9 cellular contexts compared by ENCODE assay signal in the genomic region with DNA sequence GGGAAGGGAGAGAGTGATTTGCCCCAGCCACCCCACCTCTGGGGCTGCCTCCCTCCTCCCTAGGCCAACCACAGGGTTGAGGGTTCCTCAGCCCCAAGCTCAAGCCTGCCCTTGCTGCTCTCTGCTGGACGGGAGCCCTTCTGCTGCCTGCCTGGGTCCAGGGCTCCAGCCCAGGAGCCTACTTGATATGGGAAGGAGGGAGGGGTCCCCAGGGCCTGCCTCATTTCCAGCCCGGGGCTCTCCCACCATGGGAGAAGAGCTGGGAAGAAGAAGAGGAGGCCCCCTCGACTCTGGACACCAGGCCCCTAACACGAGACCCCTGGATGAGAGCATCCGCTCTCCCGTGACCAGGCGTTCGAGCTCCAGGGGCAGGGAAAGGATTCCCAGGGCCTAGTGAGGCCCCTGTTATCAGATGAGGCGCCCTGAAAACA. TPM values are rescaled to one million over a fixed set of nuclear protein-coding genes. Genes with fewer than 3 reads are reported as not detected.
DNase-seq lines count a peak whose midpoint lies in the region; ATAC-seq, FAIRE-seq and TF ChIP-seq lines count a peak whose summit lies in the region.
"Had no signal": no experiment of that assay in that cellular context is flagged by ENCODE, and none has a peak within 500 bp of the region (broad histone marks: within the 10 kb centered on the region; RNA-seq: fewer than 3 reads in every experiment).

No MANE protein-coding gene starts in this region.

- peak; percentile 10 for ATAC-seq in HG02642 (IDR thresholded peaks at IDR 0.05; ENCODE audit: poor library complexity, unreplicated experiment)
- ATAC-seq in omental fat pad (ENCODE audit: low FRiP score): no peak

- H3K4me1 ChIP-seq in adrenal gland (replicated peaks in 1 of 2) (peaks cover 0 to 19% of the 10 kb centered on the region in 2 donors), iPS-15b (ENCODE audit: control insufficient read depth, insufficient read depth, low read length) (peaks cover 14% of the 10 kb centered on the region), small intestine (ENCODE audit: control insufficient read depth in 2 of 2, insufficient read depth in 1 of 2, low read depth in 1 of 2, low read length in 1 of 2) (peaks cover 0 to 2% of the 10 kb centered on the region in 2 donors)

- TF ChIP-seq CTCF in adrenal gland (IDR thresholded peaks at IDR 0.05) (no peak), omental fat pad (IDR thresholded peaks at IDR 0.05) (no peak)

- DNase-seq in adrenal gland (no peak), small intestine (no peak), EL (no peak), NCI-H2227 treated with DMSO at 0.1 percent for 48 hours (lab: John Stamatoyannopoulos, UW) (no peak), omental fat pad (ENCODE audit: low spot score) (no peak)
- no peak for DNase-seq in activated CD4-positive, CD25-positive, alpha-beta regulatory T cell treated with anti-CD3 and anti-CD28 coated beads, Interleukin-2, amount 50 U/mL, for 72 hours
- DNase-seq: cerebellar nuclear complex had no signal

- peak overlapping the region in 1 of 4 donors; percentile 38 for H3K4me3 ChIP-seq in adrenal gland
- peak overlapping the region; percentile 78 for H3K4me3 ChIP-seq in iPS-15b (ENCODE audit: low read depth, low read length)
- H3K4me3 ChIP-seq in small intestine (ENCODE audit: low read depth in 1 of 2, low read length in 2 of 2): peak overlapping the region; percentile 54 to 68

- no peaks in the 10 kb centered on the region for H3K36me3 ChIP-seq in adrenal gland (replicated peaks in 1 of 2)
- H3K36me3 ChIP-seq in iPS-15b (ENCODE audit: control insufficient read depth, insufficient read depth, low read length): no peaks in the 10 kb centered on the region
- H3K36me3 ChIP-seq in small intestine (ENCODE audit: control insufficient read depth in 2 of 2, insufficient read depth in 2 of 2, low read length in 2 of 2): no peaks in the 10 kb centered on the region

- H3K9me3 ChIP-seq in adrenal gland (replicated peaks in 1 of 3): no peaks in the 10 kb centered on the region
- H3K9me3 ChIP-seq in iPS-15b (ENCODE audit: control insufficient read depth, insufficient read depth, low read length): no peaks in the 10 kb centered on the region
- H3K9me3 ChIP-seq in small intestine (ENCODE audit: control insufficient read depth, low read depth): no peaks in the 10 kb centered on the region

- H3K27me3 ChIP-seq in adrenal gland: no peaks in the 10 kb centered on the region
- H3K27me3 ChIP-seq in iPS-15b (ENCODE audit: control insufficient read depth, insufficient read depth, low read length): no peaks in the 10 kb centered on the region
- H3K27me3 ChIP-seq in small intestine (ENCODE audit: control insufficient read depth in 2 of 2, insufficient read depth in 2 of 2, low read length in 2 of 2): no peaks in the 10 kb centered on the region

- no peak for FAIRE-seq in small intestine (lab: Jason Lieb, UNC)

- H3K9ac ChIP-seq in iPS-15b (ENCODE audit: low read depth, low read length): peak overlapping the region; percentile 87

- H3K27ac ChIP-seq in adrenal gland: peak overlapping the region in 3 of 5 donors; percentile 25 to 77 (median 72)
- H3K27ac ChIP-seq in small intestine (ENCODE audit: low read depth in 1 of 2, low read length in 1 of 2): peak overlapping the region; percentile 97 to 99

- no peak for TF ChIP-seq POLR2A in adrenal gland (IDR thresholded peaks at IDR 0.05)

- WGBS in adrenal gland, 4 donors: 75 to 97% (median 89%) methylated on average over 2 to 9 of the region's 9 CpGs
- WGBS in small intestine, 3 donors: 63 to 70% (median 65%) methylated on average over 9 of the region's 9 CpGs

- intact Hi-C loops in adrenal gland (cut with DNase I): no loop called here

RNA-seq across cellular contexts. Expression of a gene that starts 0.7 kb away (rescaled TPM):
- total RNA-seq in adrenal gland (1 to 10 TPM in 7 of 8 donors, under 1 TPM in 1; 0.91 to 3.0 (median 1.7) TPM), omental fat pad (10 to 100 TPM; 12.0 to 22.7 (median 16.4) TPM)
- polyA plus RNA-seq in adrenal gland (1 to 10 TPM in 2 of 3 donors, under 1 TPM in 1; 0.77 to 3.9 (median 2.1) TPM), small intestine (10 to 100 TPM; 23.5 to 35.4 (median 32.2) TPM)

RNA-seq across cellular contexts. Expression of a gene that starts 21.3 kb away (rescaled TPM):
- total RNA-seq in adrenal gland (10 to 100 TPM in 1 of 8 donors, 1 to 10 TPM in 7; 4.9 to 13.8 (median 9.0) TPM), omental fat pad (1 to 10 TPM; 3.1 to 7.7 (median 4.9) TPM)
- polyA plus RNA-seq in adrenal gland (1 to 10 TPM; 5.5 to 7.1 (median 5.8) TPM), small intestine (10 to 100 TPM; 14.2 to 24.8 (median 23.2) TPM)

RNA-seq across cellular contexts. Expression of a gene that starts 41.5 kb away (rescaled TPM):
- total RNA-seq in adrenal gland: 10 to 100 TPM; 38.2 to 49.2 (median 41.8) TPM
- polyA plus RNA-seq in adrenal gland: 10 to 100 TPM; 20.6 to 52.4 (median 24.3) TPM
- polyA plus RNA-seq in small intestine: 10 to 100 TPM; 12.3 to 18.0 (median 13.8) TPM
- 10 to 100 TPM; 23.6 to 46.1 (median 34.6) TPM for total RNA-seq in omental fat pad

RNA-seq across cellular contexts. Expression of a gene that starts 41.7 kb away (rescaled TPM):
- 100 to 1,000 TPM; 215 to 452 (median 276) TPM for total RNA-seq in adrenal gland
- 100 to 1,000 TPM; 393 to 826 (median 646) TPM for polyA plus RNA-seq in adrenal gland
- 100 to 1,000 TPM; 494 to 919 (median 724) TPM for polyA plus RNA-seq in small intestine
- 100 to 1,000 TPM; 159 to 394 (median 233) TPM for total RNA-seq in omental fat pad

RNA-seq across cellular contexts. Expression of a gene that starts 43.1 kb away (rescaled TPM):
- total RNA-seq in adrenal gland: 100 to 1,000 TPM in 1 of 8 donors, 10 to 100 TPM in 7; 33.4 to 112 (median 62.9) TPM
- polyA plus RNA-seq in adrenal gland: 100 to 1,000 TPM in 2 of 3 donors, 10 to 100 TPM in 1; 20.6 to 124 (median 114) TPM
- 100 to 1,000 TPM in 2 of 3 donors, 10 to 100 TPM in 1; 91.2 to 169 (median 130) TPM for polyA plus RNA-seq in small intestine
- 100 to 1,000 TPM in 1 of 4 donors, 10 to 100 TPM in 3; 56.0 to 101 (median 68.6) TPM for total RNA-seq in omental fat pad
